Comparison of ENCODE assay signal across 1 cellular context in the genomic region with DNA sequence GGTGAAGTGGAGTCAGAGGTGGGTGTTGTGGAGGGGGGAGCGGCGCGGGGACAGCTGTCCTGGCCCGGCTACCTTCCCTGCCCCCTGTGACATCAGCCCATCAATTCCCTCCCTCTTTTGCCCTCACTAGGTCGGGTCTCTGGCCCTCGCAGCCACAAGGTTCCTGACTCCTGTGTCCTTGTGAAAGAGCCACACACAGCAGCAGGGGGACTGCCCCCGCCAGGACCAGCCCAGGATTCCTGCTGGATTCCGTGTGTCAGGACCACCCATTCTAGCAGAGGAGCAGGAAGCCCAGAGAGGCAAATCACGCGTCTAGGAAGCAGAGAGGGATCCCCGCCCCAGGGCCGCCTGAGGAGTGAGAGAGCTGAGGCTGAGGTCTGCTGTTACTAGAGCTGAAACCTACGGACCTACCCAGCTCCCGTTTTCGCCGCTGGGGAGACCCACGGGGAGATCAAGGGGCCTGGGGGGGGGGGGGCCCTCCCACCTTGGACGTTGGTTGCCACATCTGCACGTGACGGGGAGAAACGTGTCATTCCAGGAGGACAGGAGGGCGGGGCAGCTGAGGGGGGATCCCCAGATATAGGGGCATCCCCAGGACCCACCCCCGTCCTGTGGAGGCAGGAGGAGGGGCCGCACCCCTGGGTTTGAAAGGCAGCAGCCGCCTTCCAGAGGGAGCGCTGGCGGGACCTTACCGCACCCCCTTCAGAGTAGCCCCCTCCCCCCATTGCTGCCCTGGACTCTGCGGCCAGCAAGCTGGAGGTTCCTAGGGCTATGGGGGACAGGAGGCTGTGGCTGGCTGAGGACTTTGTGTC.
TF ChIP-seq lines count a peak whose summit lies in the region.

No MANE protein-coding gene starts in this region.

TF ChIP-seq in HepG2, 621 proteins besides CTCF, POLR2A, EP300 and RAD21 (continued from another document and continues in another):
- TF ChIP-seq, protein P1, sequence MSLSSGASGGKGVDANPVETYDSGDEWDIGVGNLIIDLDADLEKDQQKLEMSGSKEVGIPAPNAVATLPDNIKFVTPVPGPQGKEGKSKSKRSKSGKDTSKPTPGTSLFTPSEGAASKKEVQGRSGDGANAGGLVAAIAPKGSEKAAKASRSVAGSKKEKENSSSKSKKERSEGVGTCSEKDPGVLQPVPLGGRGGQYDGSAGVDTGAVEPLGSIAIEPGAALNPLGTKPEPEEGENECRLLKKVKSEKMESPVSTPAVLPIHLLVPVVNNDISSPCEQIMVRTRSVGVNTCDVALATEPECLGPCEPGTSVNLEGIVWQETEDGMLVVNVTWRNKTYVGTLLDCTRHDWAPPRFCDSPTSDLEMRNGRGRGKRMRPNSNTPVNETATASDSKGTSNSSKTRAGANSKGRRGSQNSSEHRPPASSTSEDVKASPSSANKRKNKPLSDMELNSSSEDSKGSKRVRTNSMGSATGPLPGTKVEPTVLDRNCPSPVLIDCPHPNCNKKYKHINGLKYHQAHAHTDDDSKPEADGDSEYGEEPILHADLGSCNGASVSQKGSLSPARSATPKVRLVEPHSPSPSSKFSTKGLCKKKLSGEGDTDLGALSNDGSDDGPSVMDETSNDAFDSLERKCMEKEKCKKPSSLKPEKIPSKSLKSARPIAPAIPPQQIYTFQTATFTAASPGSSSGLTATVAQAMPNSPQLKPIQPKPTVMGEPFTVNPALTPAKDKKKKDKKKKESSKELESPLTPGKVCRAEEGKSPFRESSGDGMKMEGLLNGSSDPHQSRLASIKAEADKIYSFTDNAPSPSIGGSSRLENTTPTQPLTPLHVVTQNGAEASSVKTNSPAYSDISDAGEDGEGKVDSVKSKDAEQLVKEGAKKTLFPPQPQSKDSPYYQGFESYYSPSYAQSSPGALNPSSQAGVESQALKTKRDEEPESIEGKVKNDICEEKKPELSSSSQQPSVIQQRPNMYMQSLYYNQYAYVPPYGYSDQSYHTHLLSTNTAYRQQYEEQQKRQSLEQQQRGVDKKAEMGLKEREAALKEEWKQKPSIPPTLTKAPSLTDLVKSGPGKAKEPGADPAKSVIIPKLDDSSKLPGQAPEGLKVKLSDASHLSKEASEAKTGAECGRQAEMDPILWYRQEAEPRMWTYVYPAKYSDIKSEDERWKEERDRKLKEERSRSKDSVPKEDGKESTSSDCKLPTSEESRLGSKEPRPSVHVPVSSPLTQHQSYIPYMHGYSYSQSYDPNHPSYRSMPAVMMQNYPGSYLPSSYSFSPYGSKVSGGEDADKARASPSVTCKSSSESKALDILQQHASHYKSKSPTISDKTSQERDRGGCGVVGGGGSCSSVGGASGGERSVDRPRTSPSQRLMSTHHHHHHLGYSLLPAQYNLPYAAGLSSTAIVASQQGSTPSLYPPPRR (CRISPR knock-in tag; IDR thresholded peaks at IDR 0.05; ENCODE audit: borderline replicate concordance), result peak; percentile 39; the same call in 1 of the 2 replicates
- TF ChIP-seq, protein P2, sequence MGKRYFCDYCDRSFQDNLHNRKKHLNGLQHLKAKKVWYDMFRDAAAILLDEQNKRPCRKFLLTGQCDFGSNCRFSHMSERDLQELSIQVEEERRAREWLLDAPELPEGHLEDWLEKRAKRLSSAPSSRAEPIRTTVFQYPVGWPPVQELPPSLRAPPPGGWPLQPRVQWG (CRISPR knock-in tag; IDR thresholded peaks at IDR 0.05; ENCODE audit: borderline replicate concordance, low read depth), result no peak
- TF ChIP-seq, protein P3, sequence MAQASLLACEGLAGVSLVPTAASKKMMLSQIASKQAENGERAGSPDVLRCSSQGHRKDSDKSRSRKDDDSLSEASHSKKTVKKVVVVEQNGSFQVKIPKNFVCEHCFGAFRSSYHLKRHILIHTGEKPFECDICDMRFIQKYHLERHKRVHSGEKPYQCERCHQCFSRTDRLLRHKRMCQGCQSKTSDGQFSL (CRISPR knock-in tag; IDR thresholded peaks at IDR 0.05), result 0 out of 2 replicates have a peak, but pooled peaks have one; percentile 31
- TF ChIP-seq SMAD3 (CRISPR knock-in tag; IDR thresholded peaks at IDR 0.05) (no peak), TEAD3 (CRISPR knock-in tag; optimal IDR thresholded peaks at IDR 0.05; ENCODE audit: borderline replicate concordance) (peak; percentile 18), PRMT3 (CRISPR knock-in tag; IDR thresholded peaks at IDR 0.05; ENCODE audit: borderline replicate concordance, low read depth) (no peak), HES4 (CRISPR knock-in tag; IDR thresholded peaks at IDR 0.05; ENCODE audit: borderline replicate concordance) (no peak), ZNF790 (CRISPR knock-in tag; IDR thresholded peaks at IDR 0.05; ENCODE audit: borderline replicate concordance) (no peak), FOXO1 (CRISPR knock-in tag; IDR thresholded peaks at IDR 0.05) (no peak), ZNF234 (CRISPR knock-in tag; conservative IDR thresholded peaks at IDR 0.05) (no peak), ZKSCAN1 (IDR thresholded peaks at IDR 0.05; ENCODE audit: low read length) (no peak), TAF1 (CRISPR knock-in tag; IDR thresholded peaks at IDR 0.05) (no peak), GZF1 (CRISPR knock-in tag; IDR thresholded peaks at IDR 0.05) (0 out of 2 replicates have a peak, but pooled peaks have one; percentile 40), PITX1 (CRISPR knock-in tag; IDR thresholded peaks at IDR 0.05) (peak; percentile 39; the same call in 1 of the 2 replicates), NFATC3 (CRISPR knock-in tag; IDR thresholded peaks at IDR 0.05) (no peak), ZNF616 (CRISPR knock-in tag; IDR thresholded peaks at IDR 0.05; ENCODE audit: low read depth) (no peak), YEATS4 (CRISPR knock-in tag; IDR thresholded peaks at IDR 0.05; ENCODE audit: borderline replicate concordance) (peak; percentile 10; the same call in 1 of the 2 replicates), MEIS1 (CRISPR knock-in tag; IDR thresholded peaks at IDR 0.05; ENCODE audit: borderline replicate concordance) (0 out of 2 replicates have a peak, but pooled peaks have one; percentile 68), HNF4G (IDR thresholded peaks at IDR 0.05; ENCODE audit: borderline replicate concordance, low read depth, low read length) (no peak), HNF4G (CRISPR knock-in tag; IDR thresholded peaks at IDR 0.05; ENCODE audit: borderline replicate concordance, low read depth) (no peak)
- TF ChIP-seq, protein P4, sequence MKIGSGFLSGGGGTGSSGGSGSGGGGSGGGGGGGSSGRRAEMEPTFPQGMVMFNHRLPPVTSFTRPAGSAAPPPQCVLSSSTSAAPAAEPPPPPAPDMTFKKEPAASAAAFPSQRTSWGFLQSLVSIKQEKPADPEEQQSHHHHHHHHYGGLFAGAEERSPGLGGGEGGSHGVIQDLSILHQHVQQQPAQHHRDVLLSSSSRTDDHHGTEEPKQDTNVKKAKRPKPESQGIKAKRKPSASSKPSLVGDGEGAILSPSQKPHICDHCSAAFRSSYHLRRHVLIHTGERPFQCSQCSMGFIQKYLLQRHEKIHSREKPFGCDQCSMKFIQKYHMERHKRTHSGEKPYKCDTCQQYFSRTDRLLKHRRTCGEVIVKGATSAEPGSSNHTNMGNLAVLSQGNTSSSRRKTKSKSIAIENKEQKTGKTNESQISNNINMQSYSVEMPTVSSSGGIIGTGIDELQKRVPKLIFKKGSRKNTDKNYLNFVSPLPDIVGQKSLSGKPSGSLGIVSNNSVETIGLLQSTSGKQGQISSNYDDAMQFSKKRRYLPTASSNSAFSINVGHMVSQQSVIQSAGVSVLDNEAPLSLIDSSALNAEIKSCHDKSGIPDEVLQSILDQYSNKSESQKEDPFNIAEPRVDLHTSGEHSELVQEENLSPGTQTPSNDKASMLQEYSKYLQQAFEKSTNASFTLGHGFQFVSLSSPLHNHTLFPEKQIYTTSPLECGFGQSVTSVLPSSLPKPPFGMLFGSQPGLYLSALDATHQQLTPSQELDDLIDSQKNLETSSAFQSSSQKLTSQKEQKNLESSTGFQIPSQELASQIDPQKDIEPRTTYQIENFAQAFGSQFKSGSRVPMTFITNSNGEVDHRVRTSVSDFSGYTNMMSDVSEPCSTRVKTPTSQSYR (CRISPR knock-in tag; IDR thresholded peaks at IDR 0.05; ENCODE audit: borderline replicate concordance), result 0 out of 2 replicates have a peak, but pooled peaks have one; percentile 24
- TF ChIP-seq, protein P5, sequence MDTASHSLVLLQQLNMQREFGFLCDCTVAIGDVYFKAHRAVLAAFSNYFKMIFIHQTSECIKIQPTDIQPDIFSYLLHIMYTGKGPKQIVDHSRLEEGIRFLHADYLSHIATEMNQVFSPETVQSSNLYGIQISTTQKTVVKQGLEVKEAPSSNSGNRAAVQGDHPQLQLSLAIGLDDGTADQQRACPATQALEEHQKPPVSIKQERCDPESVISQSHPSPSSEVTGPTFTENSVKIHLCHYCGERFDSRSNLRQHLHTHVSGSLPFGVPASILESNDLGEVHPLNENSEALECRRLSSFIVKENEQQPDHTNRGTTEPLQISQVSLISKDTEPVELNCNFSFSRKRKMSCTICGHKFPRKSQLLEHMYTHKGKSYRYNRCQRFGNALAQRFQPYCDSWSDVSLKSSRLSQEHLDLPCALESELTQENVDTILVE (CRISPR knock-in tag; IDR thresholded peaks at IDR 0.05), result no peak
- TF ChIP-seq, protein P6, sequence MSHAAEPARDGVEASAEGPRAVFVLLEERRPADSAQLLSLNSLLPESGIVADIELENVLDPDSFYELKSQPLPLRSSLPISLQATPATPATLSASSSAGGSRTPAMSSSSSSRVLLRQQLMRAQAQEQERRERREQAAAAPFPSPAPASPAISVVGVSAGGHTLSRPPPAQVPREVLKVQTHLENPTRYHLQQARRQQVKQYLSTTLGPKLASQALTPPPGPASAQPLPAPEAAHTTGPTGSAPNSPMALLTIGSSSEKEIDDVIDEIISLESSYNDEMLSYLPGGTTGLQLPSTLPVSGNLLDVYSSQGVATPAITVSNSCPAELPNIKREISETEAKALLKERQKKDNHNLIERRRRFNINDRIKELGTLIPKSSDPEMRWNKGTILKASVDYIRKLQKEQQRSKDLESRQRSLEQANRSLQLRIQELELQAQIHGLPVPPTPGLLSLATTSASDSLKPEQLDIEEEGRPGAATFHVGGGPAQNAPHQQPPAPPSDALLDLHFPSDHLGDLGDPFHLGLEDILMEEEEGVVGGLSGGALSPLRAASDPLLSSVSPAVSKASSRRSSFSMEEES (CRISPR knock-in tag; IDR thresholded peaks at IDR 0.05), result no peak
- TF ChIP-seq, protein P7, sequence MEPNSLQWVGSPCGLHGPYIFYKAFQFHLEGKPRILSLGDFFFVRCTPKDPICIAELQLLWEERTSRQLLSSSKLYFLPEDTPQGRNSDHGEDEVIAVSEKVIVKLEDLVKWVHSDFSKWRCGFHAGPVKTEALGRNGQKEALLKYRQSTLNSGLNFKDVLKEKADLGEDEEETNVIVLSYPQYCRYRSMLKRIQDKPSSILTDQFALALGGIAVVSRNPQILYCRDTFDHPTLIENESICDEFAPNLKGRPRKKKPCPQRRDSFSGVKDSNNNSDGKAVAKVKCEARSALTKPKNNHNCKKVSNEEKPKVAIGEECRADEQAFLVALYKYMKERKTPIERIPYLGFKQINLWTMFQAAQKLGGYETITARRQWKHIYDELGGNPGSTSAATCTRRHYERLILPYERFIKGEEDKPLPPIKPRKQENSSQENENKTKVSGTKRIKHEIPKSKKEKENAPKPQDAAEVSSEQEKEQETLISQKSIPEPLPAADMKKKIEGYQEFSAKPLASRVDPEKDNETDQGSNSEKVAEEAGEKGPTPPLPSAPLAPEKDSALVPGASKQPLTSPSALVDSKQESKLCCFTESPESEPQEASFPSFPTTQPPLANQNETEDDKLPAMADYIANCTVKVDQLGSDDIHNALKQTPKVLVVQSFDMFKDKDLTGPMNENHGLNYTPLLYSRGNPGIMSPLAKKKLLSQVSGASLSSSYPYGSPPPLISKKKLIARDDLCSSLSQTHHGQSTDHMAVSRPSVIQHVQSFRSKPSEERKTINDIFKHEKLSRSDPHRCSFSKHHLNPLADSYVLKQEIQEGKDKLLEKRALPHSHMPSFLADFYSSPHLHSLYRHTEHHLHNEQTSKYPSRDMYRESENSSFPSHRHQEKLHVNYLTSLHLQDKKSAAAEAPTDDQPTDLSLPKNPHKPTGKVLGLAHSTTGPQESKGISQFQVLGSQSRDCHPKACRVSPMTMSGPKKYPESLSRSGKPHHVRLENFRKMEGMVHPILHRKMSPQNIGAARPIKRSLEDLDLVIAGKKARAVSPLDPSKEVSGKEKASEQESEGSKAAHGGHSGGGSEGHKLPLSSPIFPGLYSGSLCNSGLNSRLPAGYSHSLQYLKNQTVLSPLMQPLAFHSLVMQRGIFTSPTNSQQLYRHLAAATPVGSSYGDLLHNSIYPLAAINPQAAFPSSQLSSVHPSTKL (CRISPR knock-in tag; IDR thresholded peaks at IDR 0.05), result no peak
- TF ChIP-seq, protein P8, sequence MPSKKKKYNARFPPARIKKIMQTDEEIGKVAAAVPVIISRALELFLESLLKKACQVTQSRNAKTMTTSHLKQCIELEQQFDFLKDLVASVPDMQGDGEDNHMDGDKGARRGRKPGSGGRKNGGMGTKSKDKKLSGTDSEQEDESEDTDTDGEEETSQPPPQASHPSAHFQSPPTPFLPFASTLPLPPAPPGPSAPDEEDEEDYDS (CRISPR knock-in tag; IDR thresholded peaks at IDR 0.05), result 0 out of 2 replicates have a peak, but pooled peaks have one; percentile 22
